In the genomic region with DNA sequence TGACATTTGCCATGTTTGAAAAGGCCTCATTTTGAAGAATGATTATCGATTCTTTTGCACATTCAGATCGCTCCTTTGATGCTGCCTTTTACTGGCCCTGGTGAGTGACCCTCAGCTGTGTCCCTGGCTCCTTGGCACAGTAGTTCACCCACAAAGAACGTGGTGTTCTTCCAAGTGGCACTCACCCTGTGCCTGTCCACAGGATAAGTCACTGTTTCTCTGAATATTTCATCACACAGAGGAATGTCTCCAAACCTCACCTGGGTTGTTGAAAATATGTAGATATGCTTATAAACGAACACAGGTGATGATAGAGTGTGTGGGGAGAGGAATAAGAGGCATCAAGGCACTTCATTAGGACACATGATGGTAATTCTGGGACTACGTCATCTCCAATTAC, we compare ENCODE assay signal across 24 cellular contexts.
A peak's percentile ranks its signal among the peaks of the same experiment; 100 is the strongest.
DNase-seq lines count a peak whose midpoint lies in the region; ATAC-seq, FAIRE-seq and TF ChIP-seq lines count a peak whose summit lies in the region.
"Had no signal": no experiment of that assay in that cellular context is flagged by ENCODE, and none has a peak within 500 bp of the region (broad histone marks: within the 10 kb centered on the region; RNA-seq: fewer than 3 reads in every experiment).

No MANE protein-coding gene starts in this region.

- H3K36me3 ChIP-seq in H1 (ENCODE audit: control insufficient read depth in 2 of 4, insufficient read depth in 4 of 4, low read length in 3 of 4) (peaks cover 0 to 5% (median 0%) of the 10 kb centered on the region in 4 experiments; a peak in 2 of 8 replicates), left lung (no peaks in the 10 kb centered on the region), lung (ENCODE audit: control insufficient read depth in 2 of 2, insufficient read depth in 2 of 2, low read length in 2 of 2) (no peaks in the 10 kb centered on the region), thyroid gland (no peaks in the 10 kb centered on the region), gastroesophageal sphincter (no peaks in the 10 kb centered on the region)
- H3K36me3 ChIP-seq: BE2C; BLaER1 treated with 17β-estradiol and CSF1 and Interleukin-3, amounts not matched to agents 10 nM and 100 nM had no signal

- DNase-seq in H1 (ENCODE audit: low read depth in 1 of 2, low spot score in 2 of 2), result no peak
- peak in 1 of 2 donors; percentile 60 for DNase-seq in left lung
- DNase-seq in lung (ENCODE audit: low spot score), result peak; percentile 72
- DNase-seq in thyroid gland, result peak; percentile 37
- no peak for DNase-seq in COR-L47 (lab: John Stamatoyannopoulos, UW)
- no peak for DNase-seq in GM19239 (ENCODE audit: insufficient read length, low spot score)
- no peak for DNase-seq in NCI-H2081 (lab: John Stamatoyannopoulos, UW)
- DNase-seq: ACHN; AML-193; BE2C; Calu3; CD4-positive, alpha-beta T cell; CD8-positive, alpha-beta memory T cell; DMS53; DMS79 treated with DMSO at 0.1 percent for 48 hours; GF-D8; GOT3; H7; HCEC 1CT had no signal

- no peak overlapping the region for H2BK12ac ChIP-seq in H1 (ENCODE audit: low read depth, low read length)

- no peaks in the 10 kb centered on the region for H3K79me1 ChIP-seq in H1 (ENCODE audit: low read depth, low read length)

- no peak overlapping the region for H4K91ac ChIP-seq in H1 (replicated peaks; ENCODE audit: insufficient read length, low read length)

- no peaks in the 10 kb centered on the region for H4K20me1 ChIP-seq in H1 (replicated peaks in 1 of 2; ENCODE audit: control insufficient read depth in 1 of 2, insufficient read depth in 2 of 2, low read length in 2 of 2)
- H4K20me1 ChIP-seq: BLaER1 treated with 17β-estradiol and CSF1 and Interleukin-3, amounts not matched to agents 10 nM and 100 nM had no signal

- H4K5ac ChIP-seq in H1 (ENCODE audit: insufficient read length, low read depth, low read length), result no peak overlapping the region

- no peak overlapping the region for H4K8ac ChIP-seq in H1 (ENCODE audit: extremely low read depth, insufficient read depth, low read length)

- H3K9ac ChIP-seq in H1 (replicated peaks in 1 of 4; ENCODE audit: extremely low read depth in 1 of 4, low read depth in 3 of 4, low read length in 3 of 4), result no peak overlapping the region
- H3K9ac ChIP-seq: BLaER1 treated with 17β-estradiol and CSF1 and Interleukin-3, amounts not matched to agents 10 nM and 100 nM had no signal

- CTCF ChIA-PET in H1 (lab: Charles Lee; ENCODE audit: partially characterized antibody), result no interaction called here

- no peaks in the 10 kb centered on the region for H3K79me2 ChIP-seq in H1 (ENCODE audit: control insufficient read depth in 1 of 2, insufficient read depth in 2 of 2, low read length in 2 of 2)

- no peaks in the 10 kb centered on the region for H3K23me2 ChIP-seq in H1 (ENCODE audit: low read depth, low read length)

- peak; percentile 94 for ATAC-seq in left lung
- ATAC-seq in lung (ENCODE audit: insufficient read depth, low FRiP score), result peak; percentile 82
- ATAC-seq in gastroesophageal sphincter, result no peak

- H3K4me3 ChIP-seq in H1 (ENCODE audit: extremely low read depth in 1 of 4, insufficient read depth in 2 of 4, low read depth in 3 of 4, low read length in 4 of 4) (no peak overlapping the region), left lung (no peak overlapping the region), lung (no peak overlapping the region), thyroid gland (replicated peaks in 1 of 3) (no peak overlapping the region), gastroesophageal sphincter (no peak overlapping the region)
- H3K4me3 ChIP-seq: BLaER1 treated with 17β-estradiol and CSF1 and Interleukin-3, amounts not matched to agents 10 nM and 100 nM had no signal

- H3K27ac ChIP-seq in H1 (ENCODE audit: low read depth, low read length), result no peak overlapping the region
- H3K27ac ChIP-seq in left lung, result no peak overlapping the region
- peak overlapping the region in 1 of 2 donors; percentile 86 for H3K27ac ChIP-seq in lung (ENCODE audit: low read depth in 1 of 2, low read length in 1 of 2)
- H3K27ac ChIP-seq in thyroid gland, result no peak overlapping the region
- H3K27ac ChIP-seq in gastroesophageal sphincter, result no peak overlapping the region
- H3K27ac ChIP-seq: 22Rv1; BLaER1 treated with 17β-estradiol and CSF1 and Interleukin-3, amounts not matched to agents 10 nM and 100 nM had no signal

- no peak overlapping the region for H3K56ac ChIP-seq in H1 (replicated peaks; ENCODE audit: insufficient read length, low read depth, low read length)

- H3K4me2 ChIP-seq in H1 (ENCODE audit: insufficient read depth in 1 of 2, low read depth in 2 of 2, low read length in 2 of 2), result no peak overlapping the region
- H3K4me2 ChIP-seq: BLaER1 treated with 17β-estradiol and CSF1 and Interleukin-3, amounts not matched to agents 10 nM and 100 nM had no signal

- no peak overlapping the region for H3K18ac ChIP-seq in H1 (ENCODE audit: extremely low read depth, low read length)

- H2AFZ ChIP-seq in H1 (ENCODE audit: low read length), result 0 out of 2 replicates have a peak overlapping the region, but pooled peaks have one; percentile 5

- no peak overlapping the region for H2AK5ac ChIP-seq in H1 (ENCODE audit: low read depth, low read length)

- no peak overlapping the region for H2BK20ac ChIP-seq in H1 (ENCODE audit: low read length)

- H3K27me3 ChIP-seq in H1 (replicated peaks in 1 of 4; ENCODE audit: control insufficient read depth in 3 of 4, extremely low read depth in 1 of 4, insufficient read depth in 3 of 4, low read length in 3 of 4), result no peaks in the 10 kb centered on the region
- H3K27me3 ChIP-seq in left lung, result no peaks in the 10 kb centered on the region
- no peaks in the 10 kb centered on the region for H3K27me3 ChIP-seq in lung (ENCODE audit: control insufficient read depth, insufficient read depth)
- no peaks in the 10 kb centered on the region for H3K27me3 ChIP-seq in thyroid gland
- H3K27me3 ChIP-seq in gastroesophageal sphincter, result no peaks in the 10 kb centered on the region
- H3K27me3 ChIP-seq: BE2C; BLaER1 treated with 17β-estradiol and CSF1 and Interleukin-3, amounts not matched to agents 10 nM and 100 nM had no signal

- no peaks in the 10 kb centered on the region for H3K4me1 ChIP-seq in H1 (replicated peaks in 1 of 4; ENCODE audit: control insufficient read depth in 3 of 4, insufficient read depth in 4 of 4, low read length in 3 of 4)
- H3K4me1 ChIP-seq in left lung, result no peaks in the 10 kb centered on the region
- H3K4me1 ChIP-seq in lung (ENCODE audit: control insufficient read depth in 2 of 2, insufficient read depth in 2 of 2, low read length in 2 of 2), result peaks cover 0 to 1% of the 10 kb centered on the region in 2 donors
- H3K4me1 ChIP-seq in thyroid gland, result peaks cover 0 to 10% of the 10 kb centered on the region in 2 donors
- no peaks in the 10 kb centered on the region for H3K4me1 ChIP-seq in gastroesophageal sphincter
- H3K4me1 ChIP-seq: BE2C; BLaER1 treated with 17β-estradiol and CSF1 and Interleukin-3, amounts not matched to agents 10 nM and 100 nM had no signal

- 88% methylated on average over 5 of the region's 5 CpGs; no CpG with 5 or more reads in 1 of the 2 experiments for WGBS in H1 (ENCODE audit: extremely low coverage in 1 of 2, insufficient coverage in 1 of 2, insufficient read length in 1 of 2, insufficient replicate concordance in 2 of 2, low coverage in 1 of 2, low lambda C conversion rate in 2 of 2, missing lambda C conversion rate in 1 of 2), 2 experiments
- WGBS in lung, 2 donors, result 55 to 65% methylated on average over 5 of the region's 5 CpGs
- WGBS in thyroid gland, 2 donors, result 73 to 82% methylated on average over 5 of the region's 5 CpGs
- WGBS in gastroesophageal sphincter (ENCODE audit: low coverage in 1 of 2), 2 donors, result 70 to 89% methylated on average over 3 to 5 of the region's 5 CpGs

- peaks cover 7 to 13% of the 10 kb centered on the region in 2 experiments; a peak in 3 of 4 replicates for H3K9me3 ChIP-seq in H1 (ENCODE audit: insufficient read depth in 2 of 2, low read depth in 1 of 2, low read length in 1 of 2)
- H3K9me3 ChIP-seq in left lung, result peaks cover 0 to 7% of the 10 kb centered on the region in 2 donors
- no peaks in the 10 kb centered on the region for H3K9me3 ChIP-seq in lung (ENCODE audit: control insufficient read depth in 2 of 2, insufficient read depth in 1 of 2, low read length in 1 of 2)
- H3K9me3 ChIP-seq in thyroid gland, result no peaks in the 10 kb centered on the region
- H3K9me3 ChIP-seq in gastroesophageal sphincter, result no peaks in the 10 kb centered on the region
- H3K9me3 ChIP-seq: BE2C had no signal

- intact Hi-C loops in left lung (cut with DNase I) (no loop called here), thyroid gland (cut with DNase I) (no loop called here)

- no peak overlapping the region for H2BK15ac ChIP-seq in H1 (ENCODE audit: low read length)

- TF ChIP-seq POLR2A in H1 (IDR thresholded peaks at IDR 0.05; ENCODE audit: control extremely low read depth in 1 of 2, low read depth in 2 of 2, low read length in 2 of 2) (no peak), thyroid gland (IDR thresholded peaks at IDR 0.05) (no peak), gastroesophageal sphincter (IDR thresholded peaks at IDR 0.05) (no peak)

- H3K4ac ChIP-seq in H1 (replicated peaks; ENCODE audit: insufficient read length, low read depth, low read length), result no peak overlapping the region

- no peak overlapping the region for H3K14ac ChIP-seq in H1 (ENCODE audit: insufficient read length)

- no peak overlapping the region for H2BK5ac ChIP-seq in H1 (ENCODE audit: low read depth, low read length)

- H2BK120ac ChIP-seq in H1 (replicated peaks; ENCODE audit: low read depth, low read length), result no peak overlapping the region

- TF ChIP-seq EP300 in H1 (IDR thresholded peaks at IDR 0.05; ENCODE audit: borderline replicate concordance in 1 of 2, low read depth in 2 of 2, low read length in 2 of 2) (no peak), gastroesophageal sphincter (IDR thresholded peaks at IDR 0.05) (no peak)

- TF ChIP-seq CTCF in H1 (IDR thresholded peaks at IDR 0.05; ENCODE audit: control extremely low read depth in 1 of 3, insufficient read depth in 1 of 3, low read depth in 1 of 3, low read length in 3 of 3) (no peak), left lung (IDR thresholded peaks at IDR 0.05) (no peak), lung (IDR thresholded peaks at IDR 0.05; ENCODE audit: control extremely low read depth, extremely low read depth) (no peak), thyroid gland (IDR thresholded peaks at IDR 0.05) (no peak), gastroesophageal sphincter (IDR thresholded peaks at IDR 0.05) (no peak)

- TF ChIP-seq RAD21 in H1 (IDR thresholded peaks at IDR 0.05 in 1 of 2, conservative IDR thresholded peaks at IDR 0.05 in 1 of 2; ENCODE audit: low read depth in 2 of 2, low read length in 2 of 2), result no peak

- POLR2A ChIA-PET in H1 (lab: Charles Lee; ENCODE audit: partially characterized antibody), result no interaction called here

- FAIRE-seq in H1 (lab: Jason Lieb, UNC), result no peak
- FAIRE-seq in GM19239 (lab: Jason Lieb, UNC), result no peak
- FAIRE-seq: A204.1, GM12891 had no signal

- no peak overlapping the region for H3K23ac ChIP-seq in H1 (ENCODE audit: insufficient read length)

TF ChIP-seq in H1, 55 proteins besides CTCF, POLR2A, EP300 and RAD21:
- no peak for TF ChIP-seq CHD2 (IDR thresholded peaks at IDR 0.05; ENCODE audit: low read length)
- no peak for TF ChIP-seq SIRT6 (IDR thresholded peaks at IDR 0.05; ENCODE audit: low read length)
- no peak for TF ChIP-seq PHF8 (conservative IDR thresholded peaks at IDR 0.05; ENCODE audit: low read depth, low read length)
- no peak for TF ChIP-seq JUN (IDR thresholded peaks at IDR 0.05; ENCODE audit: low read depth, low read length)

Comparison
In these comparisons a context has a peak if more than half of its experiments do, and no peak if none do; other contexts are left out.
1. DNase-seq: peak in lung (single experiment) and thyroid gland (2 of 2); none in H1 (0 of 2), COR-L47 (single experiment), GM19239 (single experiment) and NCI-H2081 (0 of 2).